Comparison of ENCODE assay signal across 18 cellular contexts in the genomic region with DNA sequence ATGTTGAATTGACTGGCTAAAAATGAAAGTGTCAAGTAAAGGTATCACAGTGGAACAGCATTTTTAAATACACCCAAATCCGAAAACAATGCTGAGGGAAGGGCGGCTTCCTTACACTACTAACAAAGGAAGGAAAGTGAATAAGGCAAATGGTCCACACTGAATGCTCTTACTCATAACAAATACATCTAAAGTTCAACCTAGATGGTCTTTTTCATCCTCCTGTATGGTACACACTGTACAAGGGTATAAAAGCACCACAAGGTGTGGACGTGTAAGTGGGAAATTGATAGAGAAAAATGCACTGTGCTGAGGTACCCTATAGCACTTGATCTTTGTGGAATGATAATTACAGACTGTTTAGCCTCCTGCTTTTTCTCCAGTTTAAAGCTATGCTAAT. TPM values are rescaled to one million over a fixed set of nuclear protein-coding genes. Genes with fewer than 3 reads are reported as not detected.
"Had no signal": no experiment of that assay in that cellular context is flagged by ENCODE, and none has a peak within 500 bp of the region (broad histone marks: within the 10 kb centered on the region; RNA-seq: fewer than 3 reads in every experiment).

No MANE protein-coding gene starts in this region.

- DNase-seq: caudate nucleus; colonic mucosa; effector CD4-positive, alpha-beta T cell; endodermal cell; foreskin melanocyte; islet precursor cell; left lung; mammary epithelial cell; naive thymus-derived CD4-positive, alpha-beta T cell; nephron progenitor cell; right lobe of liver; stimulated activated CD4-positive, alpha-beta T cell treated with anti-CD3 and anti-CD28 coated beads, Interleukin-4, amount 100 ng/mL, for 1 hour; testis; upper lobe of right lung had no signal

- H3K27me3 ChIP-seq: colonic mucosa, left lung, neutrophil, right lobe of liver, testis, tibial nerve, upper lobe of right lung had no signal

- H3K36me3 ChIP-seq: colonic mucosa, left lung, neutrophil, right lobe of liver, tibial nerve, upper lobe of right lung had no signal

- H3K27ac ChIP-seq: colonic mucosa, left lung, neutrophil, right lobe of liver, testis, upper lobe of right lung had no signal

- ATAC-seq: left lung; naive thymus-derived CD4-positive, alpha-beta T cell; stimulated activated memory B cell treated with anti-CD40 and anti-IgM and Interleukin-4, amounts not matched to agents 10 μg/mL and 1 μg/mL and 100 μg/mL, for 72 hours; upper lobe of right lung had no signal

- H3K9me3 ChIP-seq: colonic mucosa, left lung, neutrophil, right lobe of liver, testis, tibial nerve, upper lobe of right lung had no signal

- H3K4me1 ChIP-seq: colonic mucosa, left lung, upper lobe of right lung had no signal

- H3K4me3 ChIP-seq: colonic mucosa, left lung, right lobe of liver, testis, tibial nerve, upper lobe of right lung had no signal

RNA-seq across cellular contexts. Expression of a gene that starts 7.1 kb away (rescaled TPM):
- total RNA-seq: mononuclear cell; naive thymus-derived CD4-positive, alpha-beta T cell had no signal
- polyA plus RNA-seq: naive thymus-derived CD4-positive, alpha-beta T cell had no signal
